In genomic region chr2:226679389-226680057, GRCh38 we compare ENCODE assay signal across 1 cellular context.
TF ChIP-seq lines count a peak whose summit lies in the region.

No MANE protein-coding gene starts in this region.

TF ChIP-seq in IMR-90, 13 proteins besides CTCF, POLR2A, EP300 and RAD21 (continued from another document):
- TF ChIP-seq CHD1 (IDR thresholded peaks at IDR 0.05; ENCODE audit: low read depth, low read length) (no peak), MAZ (IDR thresholded peaks at IDR 0.05; ENCODE audit: borderline replicate concordance, low read depth, low read length) (no peak), MAFK (IDR thresholded peaks at IDR 0.05; ENCODE audit: low read depth, low read length) (no peak), FOS (IDR thresholded peaks at IDR 0.05; ENCODE audit: low read depth, low read length) (no peak)
